ENCODE assay signal across 23 cellular contexts in genomic region chr3:29755416-29755815, GRCh38.
DNase-seq lines count a peak whose midpoint lies in the region; ATAC-seq and TF ChIP-seq lines count a peak whose summit lies in the region.
"Had no signal": no experiment of that assay in that cellular context is flagged by ENCODE, and none has a peak within 500 bp of the region (broad histone marks: within the 10 kb centered on the region; RNA-seq: fewer than 3 reads in every experiment).

No MANE protein-coding gene starts in this region.

- no peaks in the 10 kb centered on the region for H3K9me3 Mint-ChIP-seq in nephron progenitor cell

- H2AFZ ChIP-seq in IMR-90 (replicated peaks; ENCODE audit: low read length, poor library complexity): no peak overlapping the region

- H3K9me1 ChIP-seq in IMR-90 (ENCODE audit: insufficient read depth, low read length): peaks cover 6% of the 10 kb centered on the region

- dilution Hi-C loops in IMR-90 (cut with HindIII; ENCODE audit: low sequenced_read_pairs, unreplicated experiment): no loop called here

- H3K4me3 Mint-ChIP-seq in nephron progenitor cell: no peak overlapping the region

- H3K23ac ChIP-seq in IMR-90 (ENCODE audit: low read depth, low read length): no peak overlapping the region

- H3K79me1 ChIP-seq in IMR-90 (ENCODE audit: low read depth in 1 of 2, low read length in 2 of 2): peaks cover 8 to 19% of the 10 kb centered on the region in 2 experiments

- H3K4me3 ChIP-seq in IMR-90 (ENCODE audit: insufficient read depth, low read depth, low read length): no peak overlapping the region
- H3K4me3 ChIP-seq in choroid plexus epithelial cell (ENCODE audit: low read depth, low read length): no peak overlapping the region
- no peak overlapping the region for H3K4me3 ChIP-seq in thoracic aorta
- H3K4me3 ChIP-seq in adrenal gland: no peak overlapping the region
- H3K4me3 ChIP-seq: A549 had no signal

- H2BK5ac ChIP-seq in IMR-90 (ENCODE audit: low read depth, low read length, poor library complexity, severe bottlenecking): no peak overlapping the region

- no peak overlapping the region for H4K5ac ChIP-seq in IMR-90 (ENCODE audit: low read depth, low read length)

- no peak for TF ChIP-seq RAD21 in IMR-90 (IDR thresholded peaks at IDR 0.05; ENCODE audit: low read length)

- no peak overlapping the region for H2AK9ac ChIP-seq in IMR-90 (replicated peaks; ENCODE audit: low read depth, low read length, poor library complexity)

- no TSS peak for BruUV-seq in IMR-90 (replicated peaks; lab: Mats Ljungman, UMichigan)

- no peak overlapping the region for H3K9ac ChIP-seq in IMR-90 (ENCODE audit: low read depth, low read length)

- H3K4me1 Mint-ChIP-seq in nephron progenitor cell: peaks cover 22% of the 10 kb centered on the region

- H3K36me3 Mint-ChIP-seq in nephron progenitor cell (ENCODE audit: low read depth): no peaks in the 10 kb centered on the region

- no peak for DNase-seq in IMR-90
- DNase-seq in choroid plexus epithelial cell (ENCODE audit: low read depth): peak; percentile 54
- DNase-seq in nephron progenitor cell: no peak
- no peak for DNase-seq in thoracic aorta (ENCODE audit: low spot score)
- no peak for DNase-seq in adrenal gland
- no peak for DNase-seq in GM19240 (ENCODE audit: insufficient read length, low spot score)
- DNase-seq: BE2C, EL, GF-D8, H7, KBM-7, NCI-H1092, NCI-H1436 treated with DMSO at 0.1 percent for 48 hours, NCI-H1930, NCI-H2227 treated with DMSO at 0.1 percent for 48 hours, NCI-H524, NCI-H774, OCI-M1, Right ventricle myocardium superior had no signal

- H3K14ac ChIP-seq in IMR-90 (replicated peaks; ENCODE audit: low read depth, low read length): peak overlapping the region; percentile 69

- no peak for ATAC-seq in IMR-90 (ENCODE audit: low read depth)
- ATAC-seq in thoracic aorta (ENCODE audit: insufficient number of reproducible peaks, low FRiP score, low read depth): no peak
- ATAC-seq in HG03175 (IDR thresholded peaks at IDR 0.05; ENCODE audit: unreplicated experiment): no peak
- ATAC-seq: A549, HepG2 had no signal

- H3K9me3 ChIP-seq in IMR-90 (ENCODE audit: control insufficient read depth, insufficient read depth, low read length): no peaks in the 10 kb centered on the region
- H3K9me3 ChIP-seq in thoracic aorta: no peaks in the 10 kb centered on the region
- H3K9me3 ChIP-seq in adrenal gland (replicated peaks in 1 of 3): no peaks in the 10 kb centered on the region
- H3K9me3 ChIP-seq: A549, BE2C had no signal

- in situ Hi-C loops in IMR-90 (cut with MboI; ENCODE audit: low sequenced_read_pairs): no loop called here

- no peak overlapping the region for H2AK5ac ChIP-seq in IMR-90 (ENCODE audit: low read depth, low read length)

- H2BK15ac ChIP-seq in IMR-90 (ENCODE audit: low read depth, low read length): no peak overlapping the region

- peak overlapping the region; percentile 48 for H3K27ac Mint-ChIP-seq in nephron progenitor cell

- H3K36me3 ChIP-seq in IMR-90 (ENCODE audit: control insufficient read depth, insufficient read depth, low read length) (no peaks in the 10 kb centered on the region; the same call in 1 of the 2 replicates), thoracic aorta (no peaks in the 10 kb centered on the region), adrenal gland (replicated peaks in 1 of 2) (no peaks in the 10 kb centered on the region)
- H3K36me3 ChIP-seq: BE2C had no signal

- no peak overlapping the region for H3K4ac ChIP-seq in IMR-90 (ENCODE audit: low read depth, low read length)

- 50% methylated on average over 1 of the region's 1 CpG; no CpG with 5 or more reads in 1 of the 2 experiments for WGBS in IMR-90 (ENCODE audit: extremely low coverage in 2 of 2, insufficient read length in 1 of 2), 2 experiments
- 50 to 71% (median 59%) methylated on average over 1 of the region's 1 CpG for WGBS in adrenal gland, 4 donors

- intact Hi-C loops in IMR-90 (cut with micrococcal nuclease): loop anchor here (10.0 kb wide), 1 partner anchor 131 kb away; no protein-coding TSS in a partner anchor
- intact Hi-C loops in adrenal gland (cut with DNase I): loop anchor here in 1 of 2 donors (10.0 kb wide), 1 partner anchor 231 kb away; no protein-coding TSS in a partner anchor

- no peaks in the 10 kb centered on the region for H4K20me1 ChIP-seq in IMR-90 (ENCODE audit: insufficient read depth, low read length)

- no peaks in the 10 kb centered on the region for H3K27me3 Mint-ChIP-seq in nephron progenitor cell (ENCODE audit: low read depth, poor library complexity)

- H4K8ac ChIP-seq in IMR-90 (ENCODE audit: low read depth in 2 of 2, low read length in 2 of 2): 0 out of 4 replicates have a peak overlapping the region, but pooled peaks of 1 of the 2 experiments have one; percentile 3

- no peak overlapping the region for H4K91ac ChIP-seq in IMR-90 (ENCODE audit: insufficient read depth, low read depth, low read length)

- TF ChIP-seq CTCF in IMR-90 (conservative IDR thresholded peaks at IDR 0.05; ENCODE audit: low read depth, low read length) (no peak), choroid plexus epithelial cell (conservative IDR thresholded peaks at IDR 0.05; ENCODE audit: low read depth, low read length) (no peak), nephron progenitor cell (IDR thresholded peaks at IDR 0.05) (no peak), thoracic aorta (IDR thresholded peaks at IDR 0.05) (no peak), adrenal gland (IDR thresholded peaks at IDR 0.05) (no peak)

- H2BK120ac ChIP-seq in IMR-90 (ENCODE audit: low read depth, low read length): no peak overlapping the region; the same call in 1 of the 2 replicates

- 0 out of 2 replicates have a peak overlapping the region, but pooled peaks have one; percentile 8 for H2BK20ac ChIP-seq in IMR-90 (ENCODE audit: low read depth, low read length)

- no peaks in the 10 kb centered on the region for H3K27me3 ChIP-seq in IMR-90 (ENCODE audit: control insufficient read depth, insufficient read depth, low read length)
- no peaks in the 10 kb centered on the region for H3K27me3 ChIP-seq in thoracic aorta (replicated peaks; ENCODE audit: insufficient read depth)
- H3K27me3 ChIP-seq in adrenal gland: no peaks in the 10 kb centered on the region
- H3K27me3 ChIP-seq: BE2C had no signal

- POLR2A ChIA-PET in IMR-90 (lab: Charles Lee; ENCODE audit: unreplicated experiment): no interaction called here

- peak overlapping the region; percentile 1; the same call in 1 of the 2 replicates for H3K18ac ChIP-seq in IMR-90 (ENCODE audit: low read depth, low read length)

- CTCF ChIA-PET in IMR-90 (lab: Yijun Ruan, JAX): interaction anchor here (0.6 kb wide), 1 partner anchor 339 kb away, joined by 3 read pairs; no protein-coding TSS in a partner anchor

- H3K4me1 ChIP-seq in IMR-90 (ENCODE audit: control insufficient read depth, insufficient read depth, low read length): peaks cover 21% of the 10 kb centered on the region
- peaks cover 26 to 66% of the 10 kb centered on the region in 2 donors for H3K4me1 ChIP-seq in thoracic aorta (ENCODE audit: control insufficient read depth in 1 of 2, low read depth in 2 of 2)
- H3K4me1 ChIP-seq in adrenal gland (replicated peaks in 1 of 2): peaks cover 20 to 32% of the 10 kb centered on the region in 2 donors
- H3K4me1 ChIP-seq: BE2C had no signal

- TF ChIP-seq POLR2A in IMR-90 (IDR thresholded peaks at IDR 0.05; ENCODE audit: low read depth, low read length): no peak
- no peak for TF ChIP-seq POLR2A in adrenal gland (IDR thresholded peaks at IDR 0.05)

- no peak overlapping the region for H3K27ac ChIP-seq in IMR-90 (ENCODE audit: insufficient read depth, low read length)
- peak overlapping the region; percentile 47 to 80 for H3K27ac ChIP-seq in thoracic aorta
- H3K27ac ChIP-seq in adrenal gland: peak overlapping the region in 1 of 5 donors; percentile 3
- H3K27ac ChIP-seq: A549, HL-60 had no signal

- H3K56ac ChIP-seq in IMR-90 (ENCODE audit: extremely low read depth, insufficient read depth, low read length): no peak overlapping the region

- H3K4me2 ChIP-seq in IMR-90 (ENCODE audit: low read depth, low read length): no peak overlapping the region
- H3K4me2 ChIP-seq: A549 had no signal

TF ChIP-seq in IMR-90, 13 proteins besides CTCF, POLR2A, EP300 and RAD21:
- TF ChIP-seq BHLHE40 (IDR thresholded peaks at IDR 0.05; ENCODE audit: low read depth, low read length) (no peak), FOS (IDR thresholded peaks at IDR 0.05; ENCODE audit: low read depth, low read length) (no peak), SMC3 (IDR thresholded peaks at IDR 0.05; ENCODE audit: low read depth, low read length) (no peak), MAFK (IDR thresholded peaks at IDR 0.05; ENCODE audit: low read depth, low read length) (no peak), CHD1 (IDR thresholded peaks at IDR 0.05; ENCODE audit: low read depth, low read length) (no peak), NFE2L2 (IDR thresholded peaks at IDR 0.05; ENCODE audit: low read depth, low read length) (no peak), MAZ (IDR thresholded peaks at IDR 0.05; ENCODE audit: borderline replicate concordance, low read depth, low read length) (no peak), RFX5 (IDR thresholded peaks at IDR 0.05; ENCODE audit: low read depth, low read length) (no peak), CEBPB (IDR thresholded peaks at IDR 0.05; ENCODE audit: low read depth, low read length) (no peak), USF2 (IDR thresholded peaks at IDR 0.05; ENCODE audit: low read depth, low read length) (no peak), RCOR1 (IDR thresholded peaks at IDR 0.05; ENCODE audit: insufficient replicate concordance, low read length) (no peak), ELK1 (IDR thresholded peaks at IDR 0.05; ENCODE audit: borderline replicate concordance, low read depth, low read length) (no peak), MXI1 (IDR thresholded peaks at IDR 0.05; ENCODE audit: borderline replicate concordance, low read depth, low read length) (no peak)
TF ChIP-seq in IMR-90: peak in this region for 0.
